In the genomic region with DNA sequence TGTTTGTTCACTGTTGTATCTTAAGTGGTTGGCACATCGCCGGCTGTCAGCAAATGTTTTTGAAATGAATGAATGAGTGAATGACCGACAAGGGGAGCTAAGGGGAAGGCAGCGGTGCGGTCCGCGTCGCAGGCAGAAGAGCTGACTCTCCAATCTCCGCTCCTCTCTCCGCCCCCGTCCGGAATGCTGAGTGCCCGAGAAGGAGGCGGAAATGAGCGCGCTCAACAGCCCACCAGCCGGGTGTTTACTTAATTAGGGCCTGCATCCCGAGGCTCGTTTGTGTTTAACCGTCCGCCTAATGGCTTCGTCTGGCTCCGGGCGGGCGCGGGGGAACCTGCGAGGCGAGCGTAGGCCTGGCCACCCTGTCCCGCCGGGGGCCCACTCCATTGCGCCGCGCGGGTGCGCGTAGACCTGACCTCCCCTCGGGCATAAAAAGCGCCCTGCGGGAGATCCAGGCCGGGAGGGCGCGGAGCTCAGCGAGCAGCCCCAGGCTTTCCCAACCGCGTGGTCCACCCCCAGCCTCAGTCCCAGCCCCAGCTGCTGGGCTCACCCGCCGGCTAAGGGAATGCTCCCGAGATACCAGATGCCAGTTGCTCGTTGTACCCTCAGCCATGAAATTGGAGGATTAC, we compare ENCODE assay signal across 11 cellular contexts. TPM values are rescaled to one million over a fixed set of nuclear protein-coding genes. Genes with fewer than 3 reads are reported as not detected.
DNase-seq lines count a peak whose midpoint lies in the region; ATAC-seq, FAIRE-seq and TF ChIP-seq lines count a peak whose summit lies in the region.
"Had no signal": no experiment of that assay in that cellular context is flagged by ENCODE, and none has a peak within 500 bp of the region (broad histone marks: within the 10 kb centered on the region; RNA-seq: fewer than 3 reads in every experiment).

No MANE protein-coding gene starts in this region.

- CTCF ChIA-PET in HepG2 (lab: Yijun Ruan, JAX; ENCODE audit: low intra/inter-chr PET ratio, low total read pairs) = no interaction called here

- no peaks in the 10 kb centered on the region; the same call in 1 of the 2 replicates for H4K20me1 ChIP-seq in HepG2 (ENCODE audit: insufficient read depth, low read length)

- no peaks in the 10 kb centered on the region for H3K9me3 Mint-ChIP-seq in stimulated activated naive CD8-positive, alpha-beta T cell treated with anti-CD3 and anti-CD28 coated beads, Interleukin-15, amount 100 ng/mL, for 72 hours
- H3K9me3 Mint-ChIP-seq: T-cell had no signal

- H3K4me1 ChIP-seq in HepG2 (ENCODE audit: insufficient read depth, low read length) = peaks cover 24% of the 10 kb centered on the region

- peaks cover 50% of the 10 kb centered on the region for H3K4me1 Mint-ChIP-seq in stimulated activated naive CD8-positive, alpha-beta T cell treated with anti-CD3 and anti-CD28 coated beads, Interleukin-15, amount 100 ng/mL, for 72 hours

- intact Hi-C loops in HepG2 (cut with micrococcal nuclease; ENCODE audit: unreplicated experiment) = no loop called here

- H3K4me3 Mint-ChIP-seq in stimulated activated naive CD8-positive, alpha-beta T cell treated with anti-CD3 and anti-CD28 coated beads, Interleukin-15, amount 100 ng/mL, for 72 hours = peak overlapping the region; percentile 33 to 45

- peaks cover 15 to 51% of the 10 kb centered on the region in 2 experiments for H3K27me3 ChIP-seq in HepG2 (ENCODE audit: control insufficient read depth in 1 of 2, insufficient read depth in 2 of 2, low read length in 2 of 2)

- no peak overlapping the region for H3K4me2 ChIP-seq in HepG2 (ENCODE audit: low read depth, low read length)

- peak in 1 of 2 donors; percentile 4 for DNase-seq in stimulated activated naive CD8-positive, alpha-beta T cell treated with anti-CD3 and anti-CD28 coated beads, Interleukin-15, amount 100 ng/mL, for 72 hours
- DNase-seq in stimulated activated naive CD8-positive, alpha-beta T cell treated with anti-CD3 and anti-CD28 coated beads, Interleukin-15, Interleukin-2, amounts not matched to agents 100 U/mL and 50 U/mL, for 24 hours = no peak
- DNase-seq in astrocyte of the hippocampus (ENCODE audit: low read depth, low spot score) = peak; percentile 63
- no peak for DNase-seq in HepG2 (ENCODE audit: low spot score)
- DNase-seq: T-cell had no signal

- ATAC-seq in stimulated activated naive CD8-positive, alpha-beta T cell treated with anti-CD3 and anti-CD28 coated beads, Interleukin-15, amount 100 ng/mL, for 72 hours = no peak
- ATAC-seq in stimulated activated naive CD8-positive, alpha-beta T cell treated with anti-CD3 and anti-CD28 coated beads, Interleukin-15, Interleukin-2, amounts not matched to agents 100 U/mL and 50 U/mL, for 24 hours = no peak
- ATAC-seq in HepG2 (no peak), GM21825 (IDR thresholded peaks at IDR 0.05; ENCODE audit: unreplicated experiment) (no peak), HG02759 (IDR thresholded peaks at IDR 0.05; ENCODE audit: unreplicated experiment) (no peak), HG02678 (IDR thresholded peaks at IDR 0.05; ENCODE audit: unreplicated experiment) (no peak), HG02870 (IDR thresholded peaks at IDR 0.05; ENCODE audit: unreplicated experiment) (no peak)
- ATAC-seq: K562, T-cell had no signal

- H3K27ac ChIP-seq in HepG2 (ENCODE audit: extremely low read length, insufficient read depth, low read length) = no peak overlapping the region

- no TSS peak for BruUV-seq in HepG2 (replicated peaks; lab: Mats Ljungman, UMichigan)

- peaks cover 66% of the 10 kb centered on the region for H3K27me3 Mint-ChIP-seq in stimulated activated naive CD8-positive, alpha-beta T cell treated with anti-CD3 and anti-CD28 coated beads, Interleukin-15, amount 100 ng/mL, for 72 hours

- H3K27ac Mint-ChIP-seq in stimulated activated naive CD8-positive, alpha-beta T cell treated with anti-CD3 and anti-CD28 coated beads, Interleukin-15, amount 100 ng/mL, for 72 hours = no peak overlapping the region
- H3K27ac Mint-ChIP-seq: T-cell had no signal

- 59% methylated on average over 31 of the region's 50 CpGs for whole genome bisulfite sequencing in HepG2 (ENCODE audit: low lambda C conversion rate)

- H3K9ac ChIP-seq in HepG2 (ENCODE audit: insufficient read depth, low read depth, low read length) = no peak overlapping the region

- no peak for FAIRE-seq in HepG2 (lab: Jason Lieb, UNC)
- FAIRE-seq: K562, urothelium cell line had no signal

- no peak overlapping the region for H3K4me3 ChIP-seq in HepG2 (replicated peaks in 1 of 3; ENCODE audit: insufficient read depth in 1 of 3, low read depth in 2 of 3, low read length in 3 of 3)
- H3K4me3 ChIP-seq: K562 had no signal

- no peaks in the 10 kb centered on the region for H3K9me3 ChIP-seq in HepG2 (ENCODE audit: low read length)

- no peak overlapping the region for H2AFZ ChIP-seq in HepG2 (ENCODE audit: low read length)

- TF ChIP-seq EP300 in HepG2 (IDR thresholded peaks at IDR 0.05; ENCODE audit: low read depth in 2 of 2, low read length in 2 of 2) (no peak), HepG2 (CRISPR knock-in tag; IDR thresholded peaks at IDR 0.05; ENCODE audit: borderline replicate concordance) (no peak)

- no peaks in the 10 kb centered on the region for H3K79me2 ChIP-seq in HepG2 (ENCODE audit: insufficient read depth, low read length)

- no peaks in the 10 kb centered on the region for H3K36me3 ChIP-seq in HepG2 (replicated peaks in 1 of 2; ENCODE audit: control insufficient read depth in 1 of 2, insufficient read depth in 2 of 2, low read length in 2 of 2)

- no peak for TF ChIP-seq RAD21 in HepG2 (CRISPR knock-in tag; IDR thresholded peaks at IDR 0.05)

- in situ Hi-C loops in HepG2 (cut with HindIII; ENCODE audit: extremely low pct_ligation_motif_present, low pct_unique_long_range_greater_than_20kb) = no loop called here

- TF ChIP-seq CTCF in HepG2 (CRISPR knock-in tag; IDR thresholded peaks at IDR 0.05) = no peak

- no peak for TF ChIP-seq POLR2A in HepG2 (IDR thresholded peaks at IDR 0.05; ENCODE audit: insufficient read depth in 1 of 2, low read depth in 2 of 2, low read length in 2 of 2)

- POLR2A ChIA-PET in HepG2 (lab: Yijun Ruan, JAX) = no interaction called here

TF ChIP-seq in HepG2, 621 proteins besides CTCF, POLR2A, EP300 and RAD21:
- TF ChIP-seq, protein P1, sequence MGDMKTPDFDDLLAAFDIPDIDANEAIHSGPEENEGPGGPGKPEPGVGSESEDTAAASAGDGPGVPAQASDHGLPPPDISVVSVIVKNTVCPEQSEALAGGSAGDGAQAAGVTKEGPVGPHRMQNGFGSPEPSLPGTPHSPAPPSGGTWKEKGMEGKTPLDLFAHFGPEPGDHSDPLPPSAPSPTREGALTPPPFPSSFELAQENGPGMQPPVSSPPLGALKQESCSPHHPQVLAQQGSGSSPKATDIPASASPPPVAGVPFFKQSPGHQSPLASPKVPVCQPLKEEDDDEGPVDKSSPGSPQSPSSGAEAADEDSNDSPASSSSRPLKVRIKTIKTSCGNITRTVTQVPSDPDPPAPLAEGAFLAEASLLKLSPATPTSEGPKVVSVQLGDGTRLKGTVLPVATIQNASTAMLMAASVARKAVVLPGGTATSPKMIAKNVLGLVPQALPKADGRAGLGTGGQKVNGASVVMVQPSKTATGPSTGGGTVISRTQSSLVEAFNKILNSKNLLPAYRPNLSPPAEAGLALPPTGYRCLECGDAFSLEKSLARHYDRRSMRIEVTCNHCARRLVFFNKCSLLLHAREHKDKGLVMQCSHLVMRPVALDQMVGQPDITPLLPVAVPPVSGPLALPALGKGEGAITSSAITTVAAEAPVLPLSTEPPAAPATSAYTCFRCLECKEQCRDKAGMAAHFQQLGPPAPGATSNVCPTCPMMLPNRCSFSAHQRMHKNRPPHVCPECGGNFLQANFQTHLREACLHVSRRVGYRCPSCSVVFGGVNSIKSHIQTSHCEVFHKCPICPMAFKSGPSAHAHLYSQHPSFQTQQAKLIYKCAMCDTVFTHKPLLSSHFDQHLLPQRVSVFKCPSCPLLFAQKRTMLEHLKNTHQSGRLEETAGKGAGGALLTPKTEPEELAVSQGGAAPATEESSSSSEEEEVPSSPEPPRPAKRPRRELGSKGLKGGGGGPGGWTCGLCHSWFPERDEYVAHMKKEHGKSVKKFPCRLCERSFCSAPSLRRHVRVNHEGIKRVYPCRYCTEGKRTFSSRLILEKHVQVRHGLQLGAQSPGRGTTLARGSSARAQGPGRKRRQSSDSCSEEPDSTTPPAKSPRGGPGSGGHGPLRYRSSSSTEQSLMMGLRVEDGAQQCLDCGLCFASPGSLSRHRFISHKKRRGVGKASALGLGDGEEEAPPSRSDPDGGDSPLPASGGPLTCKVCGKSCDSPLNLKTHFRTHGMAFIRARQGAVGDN (CRISPR knock-in tag; IDR thresholded peaks at IDR 0.05) = 0 out of 2 replicates have a peak, but pooled peaks have one; percentile 12
- TF ChIP-seq AKAP8 (CRISPR knock-in tag; IDR thresholded peaks at IDR 0.05) (no peak), CAMTA2 (CRISPR knock-in tag; IDR thresholded peaks at IDR 0.05; ENCODE audit: borderline replicate concordance) (no peak)

RNA-seq across cellular contexts. Expression of a gene that starts 2.6 kb away (rescaled TPM):
- total RNA-seq in HepG2 (2016; rRNA removed; fragmentation: Illumina TruSeq; extraction: Trizol) = not detected in 2 replicates
- not detected in 2 replicates for total RNA-seq in HepG2 (2016; cell fraction: cytosol; rRNA removed; fragmentation: Illumina TruSeq; extraction: Trizol; ENCODE audit: low read depth)
- total RNA-seq in HepG2 (2016; cell fraction: insoluble cytoplasmic fraction; rRNA removed; fragmentation: Illumina TruSeq; extraction: Trizol) = not detected in 2 replicates
- total RNA-seq in HepG2 (2016; cell fraction: membrane; rRNA removed; fragmentation: Illumina TruSeq; extraction: Trizol) = not detected in 2 replicates
- total RNA-seq in HepG2 (2016; cell fraction: nucleus; rRNA removed; fragmentation: Illumina TruSeq; extraction: Trizol) = 0.22 TPM in 1 of 2 replicates, not detected in the other
- polyA plus RNA-seq in HepG2 (2011; rRNA removed) = 0.11 and 0.57 TPM in 2 replicates
- polyA plus RNA-seq in HepG2 (2011; cell fraction: cytosol; rRNA removed) = 0.09 and 0.32 TPM in 2 replicates
- 0.19 and 0.23 TPM in 2 replicates for polyA plus RNA-seq in HepG2 (2011; cell fraction: nucleus; rRNA removed)
- 0.12 and 0.25 TPM in 2 replicates for polyA plus RNA-seq in HepG2 (2012)
- not detected in 2 replicates for polyA plus RNA-seq in HepG2 (2016; cell fraction: cytosol; fragmentation: Illumina TruSeq; extraction: Trizol; ENCODE audit: low read depth)
- 0.22 TPM in 1 of 2 replicates, not detected in the other for polyA plus RNA-seq in HepG2 (2016; cell fraction: insoluble cytoplasmic fraction; fragmentation: Illumina TruSeq; extraction: Trizol; ENCODE audit: low read depth)
- not detected in 2 replicates for polyA plus RNA-seq in HepG2 (2016; cell fraction: membrane; fragmentation: Illumina TruSeq; extraction: Trizol; ENCODE audit: low read depth)
- polyA plus RNA-seq in HepG2 (2016; cell fraction: nucleus; fragmentation: Illumina TruSeq; extraction: Trizol; ENCODE audit: insufficient read depth, low read depth) = not detected in 2 replicates
- polyA minus RNA-seq in HepG2 (2011; rRNA and poly(A)+ RNA removed; ENCODE audit: low replicate concordance) = 1.1 TPM in 1 of 2 replicates, not detected in the other
- polyA minus RNA-seq in HepG2 (2011; cell fraction: cytosol; rRNA and poly(A)+ RNA removed) = not detected in 2 replicates
- not detected in 2 replicates for polyA minus RNA-seq in HepG2 (2011; cell fraction: nucleus; rRNA and poly(A)+ RNA removed)
